Comparison of ENCODE assay signal across 1 cellular context in the genomic region with DNA sequence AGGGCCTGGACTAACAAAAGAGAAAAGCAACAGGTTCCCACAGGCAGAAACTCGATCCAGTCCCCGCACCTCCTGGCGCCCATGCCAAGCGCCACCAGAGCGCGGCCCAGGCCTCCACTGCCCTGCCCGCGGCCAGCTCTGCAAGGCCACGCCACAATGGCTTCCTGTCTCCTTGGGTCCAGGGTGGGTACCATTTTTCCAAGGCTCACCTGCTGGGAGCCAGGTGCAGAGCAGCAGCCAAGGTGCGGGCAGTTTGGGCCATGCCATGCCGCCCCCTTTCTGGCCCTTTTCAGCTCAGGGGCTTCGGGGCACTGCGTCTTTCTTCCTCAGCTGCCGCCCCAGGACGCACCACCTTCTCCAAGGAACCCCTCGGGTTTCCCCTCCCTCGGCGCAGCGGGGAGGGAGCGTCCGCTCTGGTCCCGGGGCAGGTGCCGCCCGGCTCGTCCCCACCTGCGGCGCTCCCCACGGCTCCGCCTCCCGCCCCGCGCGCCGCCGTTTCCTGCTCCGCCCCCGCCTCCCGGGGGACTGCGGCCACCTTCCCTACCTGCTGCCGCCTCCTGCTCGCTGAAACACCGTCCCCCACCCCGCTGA.
TF ChIP-seq lines count a peak whose summit lies in the region.

A gene (minus strand): TSS at position 437 of the 591 bp plus-strand sequence. CDS start 170 bp downstream, at position 267.

TF ChIP-seq in GM12878, 131 proteins besides CTCF, POLR2A, EP300 and RAD21 (continued from another document):
- TF ChIP-seq TAF1 (IDR thresholded peaks at IDR 0.05; ENCODE audit: borderline replicate concordance, low read depth, low read length): 0 out of 2 replicates have a peak, but pooled peaks have one; percentile 26
- no peak for TF ChIP-seq KLF5 (IDR thresholded peaks at IDR 0.05; ENCODE audit: partially characterized antibody)
- TF ChIP-seq YY1 (IDR thresholded peaks at IDR 0.05; ENCODE audit: low read depth, low read length): peak; percentile 11; the same call in 1 of the 2 replicates
- no peak for TF ChIP-seq IRF4 (IDR thresholded peaks at IDR 0.05; ENCODE audit: low read depth, low read length)
- TF ChIP-seq, protein P1, sequence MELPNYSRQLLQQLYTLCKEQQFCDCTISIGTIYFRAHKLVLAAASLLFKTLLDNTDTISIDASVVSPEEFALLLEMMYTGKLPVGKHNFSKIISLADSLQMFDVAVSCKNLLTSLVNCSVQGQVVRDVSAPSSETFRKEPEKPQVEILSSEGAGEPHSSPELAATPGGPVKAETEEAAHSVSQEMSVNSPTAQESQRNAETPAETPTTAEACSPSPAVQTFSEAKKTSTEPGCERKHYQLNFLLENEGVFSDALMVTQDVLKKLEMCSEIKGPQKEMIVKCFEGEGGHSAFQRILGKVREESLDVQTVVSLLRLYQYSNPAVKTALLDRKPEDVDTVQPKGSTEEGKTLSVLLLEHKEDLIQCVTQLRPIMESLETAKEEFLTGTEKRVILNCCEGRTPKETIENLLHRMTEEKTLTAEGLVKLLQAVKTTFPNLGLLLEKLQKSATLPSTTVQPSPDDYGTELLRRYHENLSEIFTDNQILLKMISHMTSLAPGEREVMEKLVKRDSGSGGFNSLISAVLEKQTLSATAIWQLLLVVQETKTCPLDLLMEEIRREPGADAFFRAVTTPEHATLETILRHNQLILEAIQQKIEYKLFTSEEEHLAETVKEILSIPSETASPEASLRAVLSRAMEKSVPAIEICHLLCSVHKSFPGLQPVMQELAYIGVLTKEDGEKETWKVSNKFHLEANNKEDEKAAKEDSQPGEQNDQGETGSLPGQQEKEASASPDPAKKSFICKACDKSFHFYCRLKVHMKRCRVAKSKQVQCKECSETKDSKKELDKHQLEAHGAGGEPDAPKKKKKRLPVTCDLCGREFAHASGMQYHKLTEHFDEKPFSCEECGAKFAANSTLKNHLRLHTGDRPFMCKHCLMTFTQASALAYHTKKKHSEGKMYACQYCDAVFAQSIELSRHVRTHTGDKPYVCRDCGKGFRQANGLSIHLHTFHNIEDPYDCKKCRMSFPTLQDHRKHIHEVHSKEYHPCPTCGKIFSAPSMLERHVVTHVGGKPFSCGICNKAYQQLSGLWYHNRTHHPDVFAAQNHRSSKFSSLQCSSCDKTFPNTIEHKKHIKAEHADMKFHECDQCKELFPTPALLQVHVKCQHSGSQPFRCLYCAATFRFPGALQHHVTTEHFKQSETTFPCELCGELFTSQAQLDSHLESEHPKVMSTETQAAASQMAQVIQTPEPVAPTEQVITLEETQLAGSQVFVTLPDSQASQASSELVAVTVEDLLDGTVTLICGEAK (IDR thresholded peaks at IDR 0.05; ENCODE audit: borderline replicate concordance): no peak
- no peak for TF ChIP-seq NR2C2 (IDR thresholded peaks at IDR 0.05; ENCODE audit: borderline replicate concordance, control insufficient read depth, insufficient read length, low read depth)
- no peak for TF ChIP-seq PML (IDR thresholded peaks at IDR 0.05; ENCODE audit: low read length)
- TF ChIP-seq, protein P2, sequence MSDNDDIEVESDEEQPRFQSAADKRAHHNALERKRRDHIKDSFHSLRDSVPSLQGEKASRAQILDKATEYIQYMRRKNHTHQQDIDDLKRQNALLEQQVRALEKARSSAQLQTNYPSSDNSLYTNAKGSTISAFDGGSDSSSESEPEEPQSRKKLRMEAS (IDR thresholded peaks at IDR 0.05; ENCODE audit: low read depth, low read length): no peak; the same call in 1 of the 2 replicates
- TF ChIP-seq SUPT20H (IDR thresholded peaks at IDR 0.05; ENCODE audit: borderline replicate concordance, control insufficient read depth, low read depth, low read length): no peak
- no peak for TF ChIP-seq ZNF622 (IDR thresholded peaks at IDR 0.05)
- no peak for TF ChIP-seq MYC (IDR thresholded peaks at IDR 0.05; ENCODE audit: insufficient read depth, insufficient read length, insufficient replicate concordance, low read length, severe bottlenecking)
- peak; percentile 16 to 41; a peak in 1 of 4 replicates for TF ChIP-seq IKZF2 (IDR thresholded peaks at IDR 0.05)
- peak; percentile 78 for TF ChIP-seq GATAD2B (conservative IDR thresholded peaks at IDR 0.05; ENCODE audit: low read depth)
- no peak for TF ChIP-seq MTA3 (IDR thresholded peaks at IDR 0.05; ENCODE audit: borderline replicate concordance, low read length)
TF ChIP-seq in GM12878: peak in this region for 17.
